ENCODE assay signal across 22 cellular contexts in genomic region chr2:233794128-233794658, GRCh38. TPM values are rescaled to one million over a fixed set of nuclear protein-coding genes. Genes with fewer than 3 reads are reported as not detected.
DNase-seq lines count a peak whose midpoint lies in the region; ATAC-seq, FAIRE-seq and TF ChIP-seq lines count a peak whose summit lies in the region.
"Had no signal": no experiment of that assay in that cellular context is flagged by ENCODE, and none has a peak within 500 bp of the region (broad histone marks: within the 10 kb centered on the region; RNA-seq: fewer than 3 reads in every experiment).

No MANE protein-coding gene starts in this region.

- CTCF ChIA-PET in H1 (lab: Charles Lee; ENCODE audit: partially characterized antibody) (interaction anchor here (1.6 kb wide), 1 partner anchor 9 kb away, joined by 9 read pairs; no protein-coding TSS in a partner anchor), SK-N-SH (lab: Yijun Ruan, JAX) (no interaction called here)

- H3K9ac ChIP-seq in H1 (replicated peaks in 1 of 4; ENCODE audit: extremely low read depth in 1 of 4, low read depth in 3 of 4, low read length in 3 of 4) (no peak overlapping the region), neural progenitor cell (no peak overlapping the region), SK-N-SH (no peak overlapping the region)
- H3K9ac ChIP-seq: BLaER1 treated with 17β-estradiol and CSF1 and Interleukin-3, amounts not matched to agents 10 nM and 100 nM; GM23248 had no signal

- H3K56ac ChIP-seq in H1 (replicated peaks; ENCODE audit: insufficient read length, low read depth, low read length) = no peak overlapping the region

- H3K4me1 ChIP-seq in right atrium auricular region (no peaks in the 10 kb centered on the region), left ventricle myocardium inferior (no peaks in the 10 kb centered on the region), H1 (replicated peaks in 1 of 4; ENCODE audit: control insufficient read depth in 3 of 4, insufficient read depth in 4 of 4, low read length in 3 of 4) (no peaks in the 10 kb centered on the region), neural progenitor cell (no peaks in the 10 kb centered on the region), upper lobe of right lung (no peaks in the 10 kb centered on the region), SK-N-SH (ENCODE audit: control insufficient read depth in 1 of 2, insufficient read depth in 2 of 2, low read depth in 1 of 2, low read length in 1 of 2) (no peaks in the 10 kb centered on the region)
- H3K4me1 ChIP-seq: A549 had no signal

- no peak overlapping the region for H2BK5ac ChIP-seq in H1 (ENCODE audit: low read depth, low read length)

- H3K4ac ChIP-seq in H1 (replicated peaks; ENCODE audit: insufficient read length, low read depth, low read length) = no peak overlapping the region

- peaks cover 9% of the 10 kb centered on the region for H3K27me3 Mint-ChIP-seq in neural progenitor cell (ENCODE audit: insufficient read depth, low read depth)

- H4K5ac ChIP-seq in H1 (ENCODE audit: insufficient read length, low read depth, low read length) = no peak overlapping the region

- no peak overlapping the region for H2BK120ac ChIP-seq in H1 (replicated peaks; ENCODE audit: low read depth, low read length)

- no peak for TF ChIP-seq POLR2A in H1 (IDR thresholded peaks at IDR 0.05; ENCODE audit: control extremely low read depth in 1 of 2, low read depth in 2 of 2, low read length in 2 of 2)

- peaks cover 2% of the 10 kb centered on the region for H3K9me3 Mint-ChIP-seq in neural progenitor cell
- H3K9me3 Mint-ChIP-seq: CD8-positive, alpha-beta memory T cell had no signal

- POLR2A ChIA-PET in H1 (lab: Charles Lee; ENCODE audit: partially characterized antibody) (no interaction called here), SK-N-SH (lab: Yijun Ruan, JAX) (no interaction called here)

- H3K4me2 ChIP-seq in H1 (ENCODE audit: insufficient read depth in 1 of 2, low read depth in 2 of 2, low read length in 2 of 2) (no peak overlapping the region), neural progenitor cell (no peak overlapping the region), SK-N-SH (no peak overlapping the region)
- H3K4me2 ChIP-seq: A549; BLaER1 treated with 17β-estradiol and CSF1 and Interleukin-3, amounts not matched to agents 10 nM and 100 nM had no signal

- TF ChIP-seq EP300 in H1 (IDR thresholded peaks at IDR 0.05; ENCODE audit: borderline replicate concordance in 1 of 2, low read depth in 2 of 2, low read length in 2 of 2) = no peak
- TF ChIP-seq EP300 in SK-N-SH (IDR thresholded peaks at IDR 0.05; ENCODE audit: borderline replicate concordance in 1 of 2, low read depth in 1 of 2, low read length in 1 of 2) = no peak

- no peak overlapping the region for H3K14ac ChIP-seq in H1 (ENCODE audit: insufficient read length)

- no peaks in the 10 kb centered on the region for H3K9me2 ChIP-seq in SK-N-SH

- intact Hi-C loops in left ventricle myocardium inferior (cut with micrococcal nuclease) = no loop called here
- intact Hi-C loops in upper lobe of right lung (cut with DNase I) = no loop called here

- H4K20me1 ChIP-seq in H1 (replicated peaks in 1 of 2; ENCODE audit: control insufficient read depth in 1 of 2, insufficient read depth in 2 of 2, low read length in 2 of 2) = no peaks in the 10 kb centered on the region
- no peaks in the 10 kb centered on the region for H4K20me1 ChIP-seq in neural progenitor cell (ENCODE audit: low read depth)
- H4K20me1 ChIP-seq in SK-N-SH (ENCODE audit: insufficient read depth) = no peaks in the 10 kb centered on the region
- H4K20me1 ChIP-seq: BLaER1 treated with 17β-estradiol and CSF1 and Interleukin-3, amounts not matched to agents 10 nM and 100 nM had no signal

- no peak overlapping the region for H2AK5ac ChIP-seq in H1 (ENCODE audit: low read depth, low read length)

- no peak overlapping the region for H3K18ac ChIP-seq in H1 (ENCODE audit: extremely low read depth, low read length)

- H3K4me3 ChIP-seq in right atrium auricular region (no peak overlapping the region), left ventricle myocardium inferior (no peak overlapping the region), H1 (ENCODE audit: extremely low read depth in 1 of 4, insufficient read depth in 2 of 4, low read depth in 3 of 4, low read length in 4 of 4) (no peak overlapping the region), neural progenitor cell (no peak overlapping the region), upper lobe of right lung (no peak overlapping the region), SK-N-SH (ENCODE audit: low read depth in 2 of 2, low read length in 1 of 2) (no peak overlapping the region)
- H3K4me3 ChIP-seq: A549; BLaER1 treated with 17β-estradiol and CSF1 and Interleukin-3, amounts not matched to agents 10 nM and 100 nM; GM12878; GM23248 had no signal

- H2AFZ ChIP-seq in H1 (ENCODE audit: low read length) = no peak overlapping the region
- no peak overlapping the region for H2AFZ ChIP-seq in neural progenitor cell (replicated peaks)
- H2AFZ ChIP-seq in SK-N-SH (ENCODE audit: low read depth) = no peak overlapping the region
- H2AFZ ChIP-seq: GM23248 had no signal

- H3K9me3 ChIP-seq in right atrium auricular region = no peaks in the 10 kb centered on the region
- no peaks in the 10 kb centered on the region for H3K9me3 ChIP-seq in left ventricle myocardium inferior (replicated peaks)
- peaks cover 0 to 5% of the 10 kb centered on the region in 2 experiments; a peak in 1 of 4 replicates for H3K9me3 ChIP-seq in H1 (ENCODE audit: insufficient read depth in 2 of 2, low read depth in 1 of 2, low read length in 1 of 2)
- H3K9me3 ChIP-seq in neural progenitor cell (ENCODE audit: low read depth) = no peaks in the 10 kb centered on the region
- no peaks in the 10 kb centered on the region for H3K9me3 ChIP-seq in upper lobe of right lung
- H3K9me3 ChIP-seq in SK-N-SH = no peaks in the 10 kb centered on the region
- H3K9me3 ChIP-seq: A549 had no signal

- no peak overlapping the region for H4K91ac ChIP-seq in H1 (replicated peaks; ENCODE audit: insufficient read length, low read length)

- ATAC-seq in upper lobe of right lung = no peak
- ATAC-seq in omental fat pad (ENCODE audit: low FRiP score) = no peak
- ATAC-seq in HG03159 (IDR thresholded peaks at IDR 0.05; ENCODE audit: unreplicated experiment) = no peak
- ATAC-seq: A549, GM12878 had no signal

- H2BK15ac ChIP-seq in H1 (ENCODE audit: low read length) = no peak overlapping the region

- DNase-seq in right atrium auricular region (ENCODE audit: low spot score) (peak; percentile 36), left ventricle myocardium inferior (no peak), H1 (ENCODE audit: low read depth in 1 of 2, low spot score in 2 of 2) (peak in 1 of 2 experiments; percentile 10), neural progenitor cell (ENCODE audit: low spot score) (no peak), upper lobe of right lung (peak; percentile 47), omental fat pad (ENCODE audit: low spot score) (no peak), SK-N-SH (no peak)
- DNase-seq: CD8-positive, alpha-beta memory T cell; GDM1; GM23248; NCI-H1092; NCI-H2107; NCI-H2227 treated with DMSO at 0.1 percent for 48 hours; NCI-H524; Right ventricle myocardium superior had no signal

- WGBS in H1 (ENCODE audit: extremely low coverage in 1 of 2, insufficient coverage in 1 of 2, insufficient read length in 1 of 2, insufficient replicate concordance in 2 of 2, low coverage in 1 of 2, low lambda C conversion rate in 2 of 2, missing lambda C conversion rate in 1 of 2), 2 experiments = 81% methylated on average over 14 of the region's 17 CpGs; no CpG with 5 or more reads in 1 of the 2 experiments
- 79% methylated on average over 14 of the region's 17 CpGs for WGBS in SK-N-SH (ENCODE audit: low lambda C conversion rate)

- H3K4me3 Mint-ChIP-seq in neural progenitor cell = no peak overlapping the region
- H3K4me3 Mint-ChIP-seq: CD8-positive, alpha-beta memory T cell had no signal

- no peak overlapping the region for H2BK12ac ChIP-seq in H1 (ENCODE audit: low read depth, low read length)

- H3K36me3 Mint-ChIP-seq in neural progenitor cell = no peaks in the 10 kb centered on the region
- H3K36me3 Mint-ChIP-seq: CD8-positive, alpha-beta memory T cell had no signal

- TF ChIP-seq RAD21 in H1 (IDR thresholded peaks at IDR 0.05 in 1 of 2, conservative IDR thresholded peaks at IDR 0.05 in 1 of 2; ENCODE audit: low read depth in 2 of 2, low read length in 2 of 2) (no peak), SK-N-SH (IDR thresholded peaks at IDR 0.05; ENCODE audit: low read length) (no peak)

- H3K27ac ChIP-seq in right atrium auricular region (no peak overlapping the region), left ventricle myocardium inferior (replicated peaks) (no peak overlapping the region), H1 (ENCODE audit: low read depth, low read length) (no peak overlapping the region), neural progenitor cell (no peak overlapping the region), upper lobe of right lung (no peak overlapping the region), SK-N-SH (ENCODE audit: low read depth in 2 of 2, low read length in 1 of 2) (no peak overlapping the region)
- H3K27ac ChIP-seq: BLaER1 treated with 17β-estradiol and CSF1 and Interleukin-3, amounts not matched to agents 10 nM and 100 nM; GM23248 had no signal

- H3K23ac ChIP-seq in H1 (ENCODE audit: insufficient read length) = no peak overlapping the region

- H3K27ac Mint-ChIP-seq in neural progenitor cell = peak overlapping the region; percentile 60
- H3K27ac Mint-ChIP-seq: CD8-positive, alpha-beta memory T cell had no signal

- no peak for FAIRE-seq in H1 (lab: Jason Lieb, UNC)
- FAIRE-seq: A549, GM12878, GM18507, RCC 7860 had no signal

- peaks cover 2% of the 10 kb centered on the region for H3K4me1 Mint-ChIP-seq in neural progenitor cell
- H3K4me1 Mint-ChIP-seq: CD8-positive, alpha-beta memory T cell had no signal

- no peaks in the 10 kb centered on the region for H3K36me3 ChIP-seq in right atrium auricular region
- no peaks in the 10 kb centered on the region for H3K36me3 ChIP-seq in left ventricle myocardium inferior
- no peaks in the 10 kb centered on the region for H3K36me3 ChIP-seq in H1 (ENCODE audit: control insufficient read depth in 2 of 4, insufficient read depth in 4 of 4, low read length in 3 of 4)
- no peaks in the 10 kb centered on the region for H3K36me3 ChIP-seq in neural progenitor cell
- H3K36me3 ChIP-seq in upper lobe of right lung = no peaks in the 10 kb centered on the region
- no peaks in the 10 kb centered on the region for H3K36me3 ChIP-seq in SK-N-SH (replicated peaks in 1 of 2; ENCODE audit: control insufficient read depth in 1 of 2, insufficient read depth in 2 of 2, low read length in 1 of 2)
- H3K36me3 ChIP-seq: BLaER1 treated with 17β-estradiol and CSF1 and Interleukin-3, amounts not matched to agents 10 nM and 100 nM had no signal

- H3K79me2 ChIP-seq in H1 (ENCODE audit: control insufficient read depth in 1 of 2, insufficient read depth in 2 of 2, low read length in 2 of 2) (no peaks in the 10 kb centered on the region), neural progenitor cell (ENCODE audit: low read depth) (no peaks in the 10 kb centered on the region), SK-N-SH (ENCODE audit: insufficient read depth) (no peaks in the 10 kb centered on the region)

- H3K27me3 ChIP-seq in right atrium auricular region (no peaks in the 10 kb centered on the region), left ventricle myocardium inferior (ENCODE audit: low read depth) (peaks cover 15% of the 10 kb centered on the region), H1 (replicated peaks in 1 of 4; ENCODE audit: control insufficient read depth in 3 of 4, extremely low read depth in 1 of 4, insufficient read depth in 3 of 4, low read length in 3 of 4) (no peaks in the 10 kb centered on the region), neural progenitor cell (no peaks in the 10 kb centered on the region), upper lobe of right lung (no peaks in the 10 kb centered on the region), SK-N-SH (ENCODE audit: insufficient read depth) (no peaks in the 10 kb centered on the region)
- H3K27me3 ChIP-seq: BLaER1 treated with 17β-estradiol and CSF1 and Interleukin-3, amounts not matched to agents 10 nM and 100 nM had no signal

- H3F3A ChIP-seq in neural progenitor cell (ENCODE audit: low read depth) (no peaks in the 10 kb centered on the region), SK-N-SH (replicated peaks; ENCODE audit: insufficient read depth) (no peaks in the 10 kb centered on the region)

- H4K8ac ChIP-seq in H1 (ENCODE audit: extremely low read depth, insufficient read depth, low read length) = peak overlapping the region; percentile 17; the same call in 1 of the 2 replicates

- TF ChIP-seq CTCF in right atrium auricular region (IDR thresholded peaks at IDR 0.05) (no peak), left ventricle myocardium inferior (IDR thresholded peaks at IDR 0.05; ENCODE audit: borderline replicate concordance) (no peak), H1 (IDR thresholded peaks at IDR 0.05; ENCODE audit: control extremely low read depth in 1 of 3, insufficient read depth in 1 of 3, low read depth in 1 of 3, low read length in 3 of 3) (no peak), neural progenitor cell (IDR thresholded peaks at IDR 0.05) (no peak), upper lobe of right lung (IDR thresholded peaks at IDR 0.05) (no peak), omental fat pad (IDR thresholded peaks at IDR 0.05) (no peak), SK-N-SH (IDR thresholded peaks at IDR 0.05) (no peak)

- no peaks in the 10 kb centered on the region for H3K79me1 ChIP-seq in H1 (ENCODE audit: low read depth, low read length)

- H2BK20ac ChIP-seq in H1 (ENCODE audit: low read length) = no peak overlapping the region

- H3K23me2 ChIP-seq in H1 (ENCODE audit: low read depth, low read length) = no peaks in the 10 kb centered on the region

RNA-seq across cellular contexts. Expression of gene MROH2A, which starts 16.1 kb away (rescaled TPM):
- not detected for total RNA-seq in right atrium auricular region
- total RNA-seq in left ventricle myocardium inferior = not detected
- not detected in 2 replicates for total RNA-seq in H1 (2021; fragmentation: NEBNext Ultra II Directional; extraction: Animal tissue kit (Norgen Biotek cat#: 25700))
- not detected in 2 replicates for polyA plus RNA-seq in H1 (2011; rRNA removed)
- not detected for polyA plus RNA-seq in H1 (2011; cell fraction: cytosol; rRNA removed)
- polyA plus RNA-seq in H1 (2011; cell fraction: nucleus; rRNA removed) = not detected
- not detected in 4 replicates for polyA plus RNA-seq in H1 (2012, experiment 1 of 2)
- polyA plus RNA-seq in H1 (2012, experiment 2 of 2) = not detected
- not detected for polyA plus RNA-seq in H1 (2013, experiment 1 of 2)
- not detected for polyA plus RNA-seq in H1 (2013, experiment 2 of 2)
- not detected in 2 replicates for polyA minus RNA-seq in H1 (2011; rRNA and poly(A)+ RNA removed)
- not detected for polyA minus RNA-seq in H1 (2011; cell fraction: cytosol; rRNA and poly(A)+ RNA removed)
- polyA minus RNA-seq in H1 (2011; cell fraction: nucleus; rRNA and poly(A)+ RNA removed) = not detected
- total RNA-seq in neural progenitor cell (ENCODE audit: low replicate concordance) = not detected in 2 replicates
- not detected for total RNA-seq in upper lobe of right lung
- not detected for total RNA-seq in omental fat pad
- polyA plus RNA-seq in SK-N-SH (2012; rRNA removed) = 0.02 TPM in 1 of 2 replicates, not detected in the other
- not detected in 2 replicates for polyA plus RNA-seq in SK-N-SH (2012; cell fraction: cytosol; rRNA removed)
- 0.07 TPM in 1 of 2 replicates, not detected in the other for polyA plus RNA-seq in SK-N-SH (2012; cell fraction: nucleus; rRNA removed)
- total RNA-seq: CD8-positive, alpha-beta memory T cell; GM12878; GM23248; MCF 10A; Right ventricle myocardium superior had no signal
- polyA plus RNA-seq: CD8-positive, alpha-beta memory T cell; GM12878; GM23248 had no signal

RNA-seq across cellular contexts. Expression of gene UGT1A1, which starts 34.1 kb away (rescaled TPM):
- total RNA-seq in right atrium auricular region = not detected
- not detected for total RNA-seq in left ventricle myocardium inferior
- not detected in 2 replicates for total RNA-seq in H1 (2021; fragmentation: NEBNext Ultra II Directional; extraction: Animal tissue kit (Norgen Biotek cat#: 25700))
- polyA plus RNA-seq in H1 (2011; rRNA removed) = not detected in 2 replicates
- not detected for polyA plus RNA-seq in H1 (2011; cell fraction: cytosol; rRNA removed)
- 0.07 TPM for polyA plus RNA-seq in H1 (2011; cell fraction: nucleus; rRNA removed)
- polyA plus RNA-seq in H1 (2012, experiment 1 of 2) = not detected in 4 replicates
- polyA plus RNA-seq in H1 (2012, experiment 2 of 2) = not detected
- polyA plus RNA-seq in H1 (2013, experiment 1 of 2) = not detected
- polyA plus RNA-seq in H1 (2013, experiment 2 of 2) = not detected
- polyA minus RNA-seq in H1 (2011; rRNA and poly(A)+ RNA removed) = not detected in 2 replicates
- polyA minus RNA-seq in H1 (2011; cell fraction: cytosol; rRNA and poly(A)+ RNA removed) = not detected
- polyA minus RNA-seq in H1 (2011; cell fraction: nucleus; rRNA and poly(A)+ RNA removed) = not detected
- total RNA-seq in neural progenitor cell (ENCODE audit: low replicate concordance) = not detected in 2 replicates
- total RNA-seq in upper lobe of right lung = not detected
- total RNA-seq in omental fat pad = not detected
- not detected in 2 replicates for polyA plus RNA-seq in SK-N-SH (2012; rRNA removed)
- not detected in 2 replicates for polyA plus RNA-seq in SK-N-SH (2012; cell fraction: cytosol; rRNA removed)
- polyA plus RNA-seq in SK-N-SH (2012; cell fraction: nucleus; rRNA removed) = not detected in 2 replicates
- total RNA-seq: CD8-positive, alpha-beta memory T cell; GM12878; GM23248; MCF 10A; Right ventricle myocardium superior had no signal
- polyA plus RNA-seq: CD8-positive, alpha-beta memory T cell; GM12878; GM23248 had no signal

Comparison
In these comparisons a context has a peak if more than half of its experiments do, and no peak if none do; other contexts are left out.
1. DNase-seq: peak in right atrium auricular region (single experiment) and upper lobe of right lung (single experiment); none in left ventricle myocardium inferior (single experiment), neural progenitor cell (single experiment), omental fat pad (single experiment) and SK-N-SH (single experiment).